Comparison of ENCODE assay signal across 8 cellular contexts in genomic region chr4:156968479-156968984, GRCh38. TPM values are rescaled to one million over a fixed set of nuclear protein-coding genes. Genes with fewer than 3 reads are reported as not detected.
A peak's percentile ranks its signal among the peaks of the same experiment; 100 is the strongest.
DNase-seq lines count a peak whose midpoint lies in the region; ATAC-seq, FAIRE-seq and TF ChIP-seq lines count a peak whose summit lies in the region.

No MANE protein-coding gene starts in this region.

- H3K4me3 ChIP-seq in brain microvascular endothelial cell (ENCODE audit: low read depth, low read length): peak overlapping the region; percentile 92
- peak overlapping the region; percentile 76 to 85 (median 80) for H3K4me3 ChIP-seq in keratinocyte (ENCODE audit: control insufficient read depth in 2 of 3, extremely low read depth in 1 of 3, insufficient read depth in 2 of 3, low read depth in 1 of 3, low read length in 3 of 3)

- H3K79me2 ChIP-seq in keratinocyte (ENCODE audit: control insufficient read depth, insufficient read depth, low read length): peaks cover 68% of the 10 kb centered on the region

- H2AFZ ChIP-seq in keratinocyte (ENCODE audit: control insufficient read depth, low read length): no peak overlapping the region

- peak; percentile 92 for FAIRE-seq in keratinocyte (lab: Jason Lieb, UNC)

- H3K9ac ChIP-seq in keratinocyte (ENCODE audit: control insufficient read depth, extremely low read depth, insufficient read depth, low read length): peak overlapping the region; percentile 80

- TF ChIP-seq CTCF in brain microvascular endothelial cell (IDR thresholded peaks at IDR 0.05; ENCODE audit: low read depth, low read length, missing control alignments): peak; percentile 89
- peak; percentile 62 to 72 (median 71) for TF ChIP-seq CTCF in keratinocyte (optimal IDR thresholded peaks at IDR 0.05 in 1 of 3, IDR thresholded peaks at IDR 0.05 in 1 of 3, conservative IDR thresholded peaks at IDR 0.05 in 1 of 3; ENCODE audit: extremely low read depth in 1 of 3, insufficient read depth in 2 of 3, low read length in 3 of 3)

- in situ Hi-C loops in brain microvascular endothelial cell (cut with HindIII; ENCODE audit: low pct_ligation_motif_present, low sequenced_read_pairs): loop anchor here (25.0 kb wide), 1 partner anchor 181 kb away; no protein-coding TSS in a partner anchor

- H3K36me3 Mint-ChIP-seq in stimulated activated naive B cell treated with anti-CD40 and anti-IgM and Interleukin-4, amounts not matched to agents 10 μg/mL and 1 μg/mL and 100 μg/mL, for 72 hours: no peaks in the 10 kb centered on the region

- H3K27ac Mint-ChIP-seq in stimulated activated naive B cell treated with anti-CD40 and anti-IgM and Interleukin-4, amounts not matched to agents 10 μg/mL and 1 μg/mL and 100 μg/mL, for 72 hours: no peak overlapping the region

- no peak overlapping the region for H3K4me3 Mint-ChIP-seq in stimulated activated naive B cell treated with anti-CD40 and anti-IgM and Interleukin-4, amounts not matched to agents 10 μg/mL and 1 μg/mL and 100 μg/mL, for 72 hours

- H3K27ac ChIP-seq in brain microvascular endothelial cell (no peak overlapping the region), keratinocyte (ENCODE audit: control insufficient read depth, insufficient read depth, low read length) (peak overlapping the region; percentile 84)

- H3K27me3 Mint-ChIP-seq in stimulated activated naive B cell treated with anti-CD40 and anti-IgM and Interleukin-4, amounts not matched to agents 10 μg/mL and 1 μg/mL and 100 μg/mL, for 72 hours: peaks cover 39 to 40% of the 10 kb centered on the region in 2 donors

- DNase-seq in CMK (ENCODE audit: low read depth) (peak; percentile 63), NCI-H748 (lab: John Stamatoyannopoulos, UW; ENCODE audit: unreplicated experiment) (peak; percentile 56), brain microvascular endothelial cell (peak; percentile 83), keratinocyte (ENCODE audit: low read depth, low spot score) (peak; percentile 62)
- DNase-seq in stimulated activated naive B cell treated with anti-CD40 and anti-IgM and Interleukin-4, amounts not matched to agents 10 μg/mL and 1 μg/mL and 100 μg/mL, for 72 hours: peak; percentile 14

- H3K27me3 ChIP-seq in brain microvascular endothelial cell (replicated peaks) (no peaks in the 10 kb centered on the region), keratinocyte (ENCODE audit: control insufficient read depth, extremely low read depth, insufficient read depth, low read length) (no peaks in the 10 kb centered on the region)

- H3K9me3 ChIP-seq in keratinocyte (ENCODE audit: control insufficient read depth, low read depth, low read length): no peaks in the 10 kb centered on the region

- no peaks in the 10 kb centered on the region for H3K9me1 ChIP-seq in keratinocyte (ENCODE audit: control insufficient read depth, extremely low read depth, insufficient read depth, low read length)

- no peaks in the 10 kb centered on the region for H4K20me1 ChIP-seq in keratinocyte (ENCODE audit: control insufficient read depth, extremely low read depth, insufficient read depth, low read length)

- no peaks in the 10 kb centered on the region for H3K9me3 Mint-ChIP-seq in stimulated activated naive B cell treated with anti-CD40 and anti-IgM and Interleukin-4, amounts not matched to agents 10 μg/mL and 1 μg/mL and 100 μg/mL, for 72 hours

- H3K4me1 ChIP-seq in keratinocyte (ENCODE audit: control insufficient read depth, extremely low read depth, insufficient read depth, low read length): peaks cover 32% of the 10 kb centered on the region

- peak overlapping the region; percentile 88 for H3K4me2 ChIP-seq in keratinocyte (ENCODE audit: control insufficient read depth, extremely low read depth, insufficient read depth, low read depth, low read length)

- ATAC-seq in GM18873 (IDR thresholded peaks at IDR 0.05; ENCODE audit: low FRiP score, unreplicated experiment) (peak; percentile 70), HG03280 (IDR thresholded peaks at IDR 0.05; ENCODE audit: unreplicated experiment) (peak; percentile 71)
- peak; percentile 57 to 64 for ATAC-seq in stimulated activated naive B cell treated with anti-CD40 and anti-IgM and Interleukin-4, amounts not matched to agents 10 μg/mL and 1 μg/mL and 100 μg/mL, for 72 hours (replicated peaks)
- no peak for ATAC-seq in activated CD4-positive, CD25-positive, alpha-beta regulatory T cell treated with anti-CD3 and anti-CD28 coated beads, Interleukin-2, amount 50 U/mL, for 24 hours

- no peaks in the 10 kb centered on the region for H3K36me3 ChIP-seq in brain microvascular endothelial cell (replicated peaks)
- H3K36me3 ChIP-seq in keratinocyte (ENCODE audit: control insufficient read depth in 2 of 2, extremely low read depth in 1 of 2, insufficient read depth in 2 of 2, low read length in 2 of 2): no peaks in the 10 kb centered on the region

- H3K4me1 Mint-ChIP-seq in stimulated activated naive B cell treated with anti-CD40 and anti-IgM and Interleukin-4, amounts not matched to agents 10 μg/mL and 1 μg/mL and 100 μg/mL, for 72 hours: peaks cover 13 to 20% of the 10 kb centered on the region in 2 donors

- dilution Hi-C loops in keratinocyte (cut with MboI; ENCODE audit: extremely low pct_ligation_motif_present, low sequenced_read_pairs): no loop called here

RNA-seq across cellular contexts. Expression of gene PDGFC, which starts 3.1 kb away (rescaled TPM):
- 19.5 to 29.7 TPM (median 28.9 TPM) in 3 replicates for polyA plus RNA-seq in keratinocyte
- 22.1 TPM for polyA plus RNA-seq in keratinocyte (2011; ENCODE audit: low read depth)
- polyA plus RNA-seq in keratinocyte (2011; cell fraction: cytosol; rRNA removed): 11.6 and 23.3 TPM in 2 replicates
- 34.6 and 37.1 TPM in 2 replicates for polyA plus RNA-seq in keratinocyte (2011; cell fraction: nucleus; rRNA removed)
- polyA plus RNA-seq in keratinocyte (2012; ENCODE audit: low replicate concordance): 12.8 and 36.2 TPM in 2 replicates
- 30.0 to 73.6 TPM (median 44.4 TPM) in 3 replicates for polyA minus RNA-seq in keratinocyte
- polyA minus RNA-seq in keratinocyte (2011; cell fraction: cytosol; rRNA and poly(A)+ RNA removed): 24.0 TPM
- polyA minus RNA-seq in keratinocyte (2011; cell fraction: nucleus; rRNA and poly(A)+ RNA removed): 35.7 and 84.4 TPM in 2 replicates

Comparison
In these comparisons a context has a peak if more than half of its experiments do, and no peak if none do; other contexts are left out.
1. DNase-seq: peak in every context shown above with its lines; median percentile 83 in brain microvascular endothelial cell; 63 in CMK; 62 in keratinocyte; 56 in NCI-H748; 14 in stimulated activated naive B cell treated with anti-CD40 and anti-IgM and Interleukin-4, amounts not matched to agents 10 μg/mL and 1 μg/mL and 100 μg/mL, for 72 hours.
2. ATAC-seq: peak in GM18873 (single experiment), HG03280 (single experiment) and stimulated activated naive B cell treated with anti-CD40 and anti-IgM and Interleukin-4, amounts not matched to agents 10 μg/mL and 1 μg/mL and 100 μg/mL, for 72 hours (2 of 2); none in activated CD4-positive, CD25-positive, alpha-beta regulatory T cell treated with anti-CD3 and anti-CD28 coated beads, Interleukin-2, amount 50 U/mL, for 24 hours (0 of 2).